ENCODE assay signal across 13 cellular contexts in the genomic region with DNA sequence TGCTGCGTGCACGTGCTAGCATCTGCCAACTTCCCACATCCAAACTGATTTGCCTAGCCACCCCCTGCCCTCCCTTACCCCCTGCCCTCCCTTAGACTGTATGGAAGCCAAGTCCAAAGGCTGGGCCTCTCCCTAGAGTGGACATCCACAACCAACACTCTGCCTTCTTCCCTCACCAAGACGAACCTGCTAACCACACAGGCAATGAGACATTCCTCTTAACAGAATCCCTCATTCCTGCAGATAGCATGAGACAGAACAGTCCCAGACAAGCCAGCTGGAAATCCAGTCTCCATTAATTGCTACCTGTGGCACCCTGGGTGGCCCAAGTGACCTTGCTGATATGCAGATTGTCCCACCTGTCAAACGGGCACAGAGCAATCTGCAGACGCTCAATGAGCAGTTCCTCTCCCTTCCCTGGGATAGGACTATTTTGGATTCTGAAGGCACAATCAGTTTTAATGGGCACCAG.
"Had no signal": no experiment of that assay in that cellular context is flagged by ENCODE, and none has a peak within 500 bp of the region (broad histone marks: within the 10 kb centered on the region; RNA-seq: fewer than 3 reads in every experiment).

No MANE protein-coding gene starts in this region.

- H3K4me1 Mint-ChIP-seq: activated naive CD4-positive, alpha-beta T cell treated with anti-CD3 and anti-CD28 coated beads, Interleukin-2, amount 10 ng/mL, durations not matched to agents 7 days and 5 days had no signal

- H3K27me3 ChIP-seq: adrenal gland, body of pancreas, sigmoid colon had no signal

- H3K4me3 Mint-ChIP-seq: activated naive CD4-positive, alpha-beta T cell treated with anti-CD3 and anti-CD28 coated beads, Interleukin-2, amount 10 ng/mL, durations not matched to agents 7 days and 5 days; natural killer cell treated with Interleukin-12 subunit alpha and Interleukin-12 subunit beta and Interleukin-15 and Interleukin-18, amount 100 ng/mL, for 72 hours; stimulated activated naive CD8-positive, alpha-beta T cell treated with anti-CD3 and anti-CD28 coated beads, Interleukin-15, Interleukin-2, amounts not matched to agents 100 ng/mL and 50 ng/mL, for 24 hours had no signal

- H3K36me3 Mint-ChIP-seq: activated naive CD4-positive, alpha-beta T cell treated with anti-CD3 and anti-CD28 coated beads, Interleukin-2, amount 10 ng/mL, durations not matched to agents 7 days and 5 days; natural killer cell treated with Interleukin-12 subunit alpha and Interleukin-12 subunit beta and Interleukin-15 and Interleukin-18, amount 100 ng/mL, for 72 hours had no signal

- ATAC-seq: body of pancreas; natural killer cell treated with Interleukin-12 subunit alpha and Interleukin-12 subunit beta and Interleukin-15 and Interleukin-18, amount 100 ng/mL, for 72 hours had no signal

- H3K4me1 ChIP-seq: adrenal gland had no signal

- H3K4me3 ChIP-seq: adrenal gland, body of pancreas had no signal

- H3K36me3 ChIP-seq: adrenal gland, sigmoid colon had no signal

- H3K27me3 Mint-ChIP-seq: activated naive CD4-positive, alpha-beta T cell treated with anti-CD3 and anti-CD28 coated beads, Interleukin-2, amount 10 ng/mL, durations not matched to agents 7 days and 5 days; stimulated activated naive CD8-positive, alpha-beta T cell treated with anti-CD3 and anti-CD28 coated beads, Interleukin-15, Interleukin-2, amounts not matched to agents 100 ng/mL and 50 ng/mL, for 24 hours had no signal

- H3K9me3 Mint-ChIP-seq: activated T-helper 2 cell treated with anti-CD3 and anti-CD28 coated beads, Interferon-gamma antibody, Interleukin-2, Interleukin-4, amounts not matched to agents 10 μg/mL and 5 μg/mL and 100 μg/mL, durations not matched to agents 14 hours and 24 hours and 36 hours; natural killer cell treated with Interleukin-12 subunit alpha and Interleukin-12 subunit beta and Interleukin-15 and Interleukin-18, amount 100 ng/mL, for 72 hours had no signal

- H3K27ac Mint-ChIP-seq: activated naive CD4-positive, alpha-beta T cell treated with anti-CD3 and anti-CD28 coated beads, Interleukin-2, amount 10 ng/mL, durations not matched to agents 7 days and 5 days; activated T-helper 2 cell treated with anti-CD3 and anti-CD28 coated beads, Interferon-gamma antibody, Interleukin-2, Interleukin-4, amounts not matched to agents 10 μg/mL and 5 μg/mL and 100 μg/mL, durations not matched to agents 14 hours and 24 hours and 36 hours; natural killer cell treated with Interleukin-12 subunit alpha and Interleukin-12 subunit beta and Interleukin-15 and Interleukin-18, amount 100 ng/mL, for 72 hours; stimulated activated naive CD8-positive, alpha-beta T cell treated with anti-CD3 and anti-CD28 coated beads, Interleukin-15, Interleukin-2, amounts not matched to agents 100 ng/mL and 50 ng/mL, for 24 hours had no signal

- H3K27ac ChIP-seq: adrenal gland, body of pancreas had no signal

- DNase-seq: activated CD4-positive, alpha-beta T cell treated with anti-CD3 and anti-CD28 coated beads, Interleukin-2, amount 50 U/mL, for 1 hour; activated naive CD4-positive, alpha-beta T cell treated with anti-CD3 and anti-CD28 coated beads, Interleukin-2, amount 10 ng/mL, durations not matched to agents 7 days and 5 days; body of pancreas; foreskin melanocyte; mammary epithelial cell; sigmoid colon; stimulated activated CD4-positive, alpha-beta T cell treated with anti-CD3 and anti-CD28 coated beads, Interleukin-12 subunit alpha, Interleukin-12 subunit beta, amount 100 ng/mL, for 4 hours; stimulated activated CD8-positive, alpha-beta memory T cell treated with anti-CD3 and anti-CD28 coated beads, Interleukin-4, amount 100 ng/mL, for 48 hours; T-helper 2 cell had no signal

- H3K9me3 ChIP-seq: adrenal gland, body of pancreas, sigmoid colon had no signal
